ENCODE assay signal across 16 cellular contexts in genomic region chr9:20563917-20564316, GRCh38.
"Had no signal": no experiment of that assay in that cellular context is flagged by ENCODE, and none has a peak within 500 bp of the region (broad histone marks: within the 10 kb centered on the region; RNA-seq: fewer than 3 reads in every experiment).

No MANE protein-coding gene starts in this region.

- H3K27me3 ChIP-seq: gastroesophageal sphincter, heart right ventricle, pancreas, tibial artery had no signal

- H3K36me3 Mint-ChIP-seq: mesothelial cell of epicardium; stimulated activated effector memory CD8-positive, alpha-beta T cell treated with anti-CD3 and anti-CD28 coated beads, Interleukin-12 subunit alpha, Interleukin-12 subunit beta, amount 100 ng/mL, for 72 hours had no signal

- H3K4me3 ChIP-seq: gastroesophageal sphincter, heart right ventricle, lower lobe of right lung, pancreas, tibial artery had no signal

- H3K27ac ChIP-seq: heart right ventricle, lower lobe of right lung, pancreas, tibial artery had no signal

- H3K9me3 Mint-ChIP-seq: activated B cell treated with CpG ODN at 0.5 μM for 24 hours; activated CD4-positive, alpha-beta T cell treated with anti-CD3 and anti-CD28 coated beads, Interleukin-2, amount 10 ng/mL, durations not matched to agents 7 days and 5 days; activated naive CD8-positive, alpha-beta T cell treated with anti-CD3 and anti-CD28 coated beads, Interleukin-2, amount 10 ng/mL, durations not matched to agents 7 days and 5 days; effector memory CD8-positive, alpha-beta T cell; mesothelial cell of epicardium; stimulated activated effector memory CD8-positive, alpha-beta T cell treated with anti-CD3 and anti-CD28 coated beads, Interleukin-12 subunit alpha, Interleukin-12 subunit beta, amount 100 ng/mL, for 72 hours had no signal

- ATAC-seq: effector memory CD8-positive, alpha-beta T cell; gastroesophageal sphincter; heart right ventricle; left cardiac atrium; lower lobe of right lung; stimulated activated effector memory CD8-positive, alpha-beta T cell treated with anti-CD3 and anti-CD28 coated beads, Interleukin-12 subunit alpha, Interleukin-12 subunit beta, amount 100 ng/mL, for 72 hours had no signal

- H3K27me3 Mint-ChIP-seq: activated CD4-positive, alpha-beta T cell treated with anti-CD3 and anti-CD28 coated beads, Interleukin-2, amount 10 ng/mL, durations not matched to agents 7 days and 5 days; activated naive CD8-positive, alpha-beta T cell treated with anti-CD3 and anti-CD28 coated beads, Interleukin-2, amount 10 ng/mL, durations not matched to agents 7 days and 5 days; effector memory CD8-positive, alpha-beta T cell had no signal

- H3K9me3 ChIP-seq: gastroesophageal sphincter, heart right ventricle, lower lobe of right lung, pancreas, tibial artery had no signal

- DNase-seq: activated B cell treated with CpG ODN at 0.5 μM for 24 hours; activated CD4-positive, alpha-beta T cell treated with anti-CD3 and anti-CD28 coated beads, Interleukin-2, amount 10 ng/mL, durations not matched to agents 7 days and 5 days; activated CD8-positive, alpha-beta memory T cell treated with anti-CD3 and anti-CD28 coated beads for 24 hours; activated naive CD8-positive, alpha-beta T cell treated with anti-CD3 and anti-CD28 coated beads, Interleukin-2, amount 10 ng/mL, durations not matched to agents 7 days and 5 days; anterior cingulate cortex; dermis blood vessel endothelial cell; effector memory CD8-positive, alpha-beta T cell; heart right ventricle; left cardiac atrium; lower lobe of right lung; pancreas; stimulated activated CD4-positive, alpha-beta T cell treated with anti-CD3 and anti-CD28 coated beads, Interleukin-12 subunit alpha, Interleukin-12 subunit beta, amount 100 ng/mL, for 4 hours; tibial artery had no signal

- H3K27ac Mint-ChIP-seq: activated B cell treated with CpG ODN at 0.5 μM for 24 hours; activated naive CD8-positive, alpha-beta T cell treated with anti-CD3 and anti-CD28 coated beads, Interleukin-2, amount 10 ng/mL, durations not matched to agents 7 days and 5 days; stimulated activated effector memory CD8-positive, alpha-beta T cell treated with anti-CD3 and anti-CD28 coated beads, Interleukin-12 subunit alpha, Interleukin-12 subunit beta, amount 100 ng/mL, for 72 hours had no signal

- H3K36me3 ChIP-seq: gastroesophageal sphincter, heart right ventricle, lower lobe of right lung, pancreas, tibial artery had no signal

- H3K4me1 Mint-ChIP-seq: activated B cell treated with CpG ODN at 0.5 μM for 24 hours had no signal

- H3K4me3 Mint-ChIP-seq: activated B cell treated with CpG ODN at 0.5 μM for 24 hours; activated CD4-positive, alpha-beta T cell treated with anti-CD3 and anti-CD28 coated beads, Interleukin-2, amount 10 ng/mL, durations not matched to agents 7 days and 5 days; activated naive CD8-positive, alpha-beta T cell treated with anti-CD3 and anti-CD28 coated beads, Interleukin-2, amount 10 ng/mL, durations not matched to agents 7 days and 5 days; mesothelial cell of epicardium; stimulated activated effector memory CD8-positive, alpha-beta T cell treated with anti-CD3 and anti-CD28 coated beads, Interleukin-12 subunit alpha, Interleukin-12 subunit beta, amount 100 ng/mL, for 72 hours had no signal
